Comparison of ENCODE assay signal across 29 cellular contexts in the genomic region with DNA sequence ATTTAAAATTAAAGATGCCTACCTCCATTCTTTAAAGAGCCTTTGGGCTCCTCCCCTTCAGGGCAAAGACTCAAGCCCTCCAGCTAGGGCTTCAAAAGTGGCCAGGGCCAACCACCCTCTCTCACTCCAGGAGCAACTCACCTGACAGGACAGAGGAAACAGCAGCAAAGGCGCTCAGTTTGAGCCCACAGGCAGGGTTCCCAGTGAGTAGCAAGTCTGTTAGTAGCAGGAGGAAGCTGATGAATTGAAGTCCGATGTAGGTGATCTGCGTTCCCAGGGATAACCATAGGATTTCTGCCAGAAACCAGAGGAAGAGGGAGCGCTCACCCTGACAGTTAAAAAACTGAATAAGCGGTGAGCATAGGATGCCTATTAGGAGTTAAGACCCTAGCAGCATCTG. TPM values are rescaled to one million over a fixed set of nuclear protein-coding genes. Genes with fewer than 3 reads are reported as not detected.
"Had no signal": no experiment of that assay in that cellular context is flagged by ENCODE, and none has a peak within 500 bp of the region (broad histone marks: within the 10 kb centered on the region; RNA-seq: fewer than 3 reads in every experiment).

No MANE protein-coding gene starts in this region.

- FAIRE-seq: colon, TTC549 had no signal

- H3K4me1 Mint-ChIP-seq: activated CD4-positive, alpha-beta T cell treated with anti-CD3 and anti-CD28 coated beads, Interleukin-2, amount 10 ng/mL, durations not matched to agents 7 days and 5 days had no signal

- H3K9me3 ChIP-seq: gastrocnemius medialis, left ventricle myocardium inferior, neutrophil, right lobe of liver, tibial nerve had no signal

- H3K27me3 ChIP-seq: gastrocnemius medialis, neutrophil, right lobe of liver, tibial nerve had no signal

- H3K27me3 Mint-ChIP-seq: activated CD4-positive, alpha-beta T cell treated with anti-CD3 and anti-CD28 coated beads, Interleukin-2, amount 10 ng/mL, durations not matched to agents 7 days and 5 days; activated naive CD8-positive, alpha-beta T cell had no signal

- H3K9me3 Mint-ChIP-seq: activated CD4-positive, alpha-beta T cell treated with anti-CD3 and anti-CD28 coated beads, Interleukin-2, amount 10 ng/mL, durations not matched to agents 7 days and 5 days; activated T-cell treated with anti-CD3 and anti-CD28 coated beads, Interleukin-2, amount 50 U/mL, for 72 hours; nephron; T-helper 1 cell treated with Interleukin-12 subunit alpha and Interleukin-12 subunit beta and Interleukin-4 antibody, amounts not matched to agents 30 μg/mL and 1 μg/mL, for 36 hours had no signal

- ATAC-seq: activated T-cell treated with anti-CD3 and anti-CD28 coated beads, Interleukin-2, amount 50 U/mL, for 72 hours; gastrocnemius medialis; right lobe of liver had no signal

- H3K27ac Mint-ChIP-seq: activated CD4-positive, alpha-beta T cell treated with anti-CD3 and anti-CD28 coated beads, Interleukin-2, amount 10 ng/mL, durations not matched to agents 7 days and 5 days; activated naive CD8-positive, alpha-beta T cell; activated T-cell treated with anti-CD3 and anti-CD28 coated beads, Interleukin-2, amount 50 U/mL, for 72 hours; nephron; T-helper 1 cell treated with Interleukin-12 subunit alpha and Interleukin-12 subunit beta and Interleukin-4 antibody, amounts not matched to agents 30 μg/mL and 1 μg/mL, for 36 hours had no signal

- DNase-seq: activated CD4-positive, alpha-beta T cell treated with anti-CD3 and anti-CD28 coated beads, Interleukin-2, amount 10 ng/mL, durations not matched to agents 7 days and 5 days; activated CD4-positive, CD25-positive, alpha-beta regulatory T cell treated with anti-CD3 and anti-CD28 coated beads, Interleukin-2, amount 50 U/mL, for 72 hours; activated naive CD4-positive, alpha-beta T cell; activated T-cell treated with anti-CD3 and anti-CD28 coated beads for 4 hours; activated T-cell treated with anti-CD3 and anti-CD28 coated beads, Interleukin-2, amount 50 U/mL, for 72 hours; anterior cingulate cortex; effector CD8-positive, alpha-beta T cell; gastrocnemius medialis; glutamatergic neuron; islet precursor cell; left ventricle myocardium inferior; right lobe of liver; stimulated activated CD4-positive, alpha-beta T cell treated with anti-CD3 and anti-CD28 coated beads, Interleukin-2, amount 100 ng/mL, for 48 hours; stimulated activated naive CD4-positive, alpha-beta T cell treated with Interleukin-2 at 50 U/mL for 16 hours; T-helper 9 cell had no signal

- H3K4me1 ChIP-seq: gastrocnemius medialis, left ventricle myocardium inferior, right lobe of liver, tibial nerve had no signal

- H3K36me3 ChIP-seq: left ventricle myocardium inferior, neutrophil, right lobe of liver had no signal

- H3K4me3 Mint-ChIP-seq: activated CD4-positive, alpha-beta T cell treated with anti-CD3 and anti-CD28 coated beads, Interleukin-2, amount 10 ng/mL, durations not matched to agents 7 days and 5 days; activated naive CD8-positive, alpha-beta T cell; activated T-cell treated with anti-CD3 and anti-CD28 coated beads, Interleukin-2, amount 50 U/mL, for 72 hours; nephron; T-helper 1 cell treated with Interleukin-12 subunit alpha and Interleukin-12 subunit beta and Interleukin-4 antibody, amounts not matched to agents 30 μg/mL and 1 μg/mL, for 36 hours had no signal

- H3K4me3 ChIP-seq: gastrocnemius medialis, left ventricle myocardium inferior, right lobe of liver, tibial nerve had no signal

- H3K27ac ChIP-seq: gastrocnemius medialis, left ventricle myocardium inferior, neutrophil, right lobe of liver, tibial nerve, VCaP had no signal

RNA-seq across cellular contexts. Expression of gene GSG1, which starts 15.7 kb away (rescaled TPM):
- total RNA-seq: activated CD4-positive, alpha-beta T cell treated with anti-CD3 and anti-CD28 coated beads, Interleukin-2, amount 10 ng/mL, durations not matched to agents 7 days and 5 days; activated T-cell treated with anti-CD3 and anti-CD28 coated beads, Interleukin-2, amount 50 U/mL, for 72 hours; dermis microvascular lymphatic vessel endothelial cell; gastrocnemius medialis; left ventricle myocardium inferior; lung microvascular endothelial cell; osteocyte; posterior vena cava; right lobe of liver; temporal lobe; tibial nerve had no signal
- polyA plus RNA-seq: urinary bladder had no signal
